ENCODE assay signal across 24 cellular contexts in genomic region chr2:132881540-132881939, GRCh38.
"Had no signal": no experiment of that assay in that cellular context is flagged by ENCODE, and none has a peak within 500 bp of the region (broad histone marks: within the 10 kb centered on the region; RNA-seq: fewer than 3 reads in every experiment).

No MANE protein-coding gene starts in this region.

- H3K27me3 Mint-ChIP-seq: dendritic cell treated with granulocyte-macrophage colony-stimulating factor and Interleukin-4, amounts not matched to agents 40 ng/mL and 50 ng/mL, for 4 days; effector memory CD8-positive, alpha-beta T cell had no signal

- ATAC-seq: effector memory CD8-positive, alpha-beta T cell; esophagus mucosa; foreskin keratinocyte; gastroesophageal sphincter; heart left ventricle; heart right ventricle had no signal

- H3K4me1 Mint-ChIP-seq: endodermal cell had no signal

- DNase-seq: colonic mucosa; cortex of kidney; dermis blood vessel endothelial cell; dorsolateral prefrontal cortex; effector CD4-positive, alpha-beta T cell; effector CD8-positive, alpha-beta T cell; effector memory CD4-positive, alpha-beta T cell; effector memory CD8-positive, alpha-beta T cell; endodermal cell; erythroblast; esophagus squamous epithelium; foreskin fibroblast; foreskin keratinocyte; foreskin melanocyte; glutamatergic neuron; head of caudate nucleus; heart left ventricle; heart right ventricle had no signal

- H3K4me1 ChIP-seq: colonic mucosa, esophagus muscularis mucosa, esophagus squamous epithelium, foreskin keratinocyte, gastroesophageal sphincter, heart left ventricle, heart right ventricle had no signal

- H3K27ac Mint-ChIP-seq: dendritic cell treated with granulocyte-macrophage colony-stimulating factor and Interleukin-4, amounts not matched to agents 40 ng/mL and 50 ng/mL, for 4 days; effector memory CD8-positive, alpha-beta T cell; endodermal cell had no signal

- H3K36me3 ChIP-seq: colonic mucosa, esophagus muscularis mucosa, esophagus squamous epithelium, gastroesophageal sphincter, heart left ventricle, heart right ventricle had no signal

- H3K4me3 ChIP-seq: colonic mucosa, coronary artery, dorsolateral prefrontal cortex, esophagus muscularis mucosa, esophagus squamous epithelium, gastroesophageal sphincter, heart left ventricle, heart right ventricle had no signal

- H3K9me3 Mint-ChIP-seq: dendritic cell treated with granulocyte-macrophage colony-stimulating factor and Interleukin-4, amounts not matched to agents 40 ng/mL and 50 ng/mL, for 4 days had no signal

- H3K9me3 ChIP-seq: colonic mucosa, esophagus squamous epithelium had no signal

- H3K27ac ChIP-seq: colonic mucosa, coronary artery, dorsolateral prefrontal cortex, epithelial cell of prostate, esophagus muscularis mucosa, esophagus squamous epithelium, foreskin keratinocyte, gastroesophageal sphincter, heart left ventricle, heart right ventricle had no signal

- H3K4me3 Mint-ChIP-seq: dendritic cell treated with granulocyte-macrophage colony-stimulating factor and Interleukin-4, amounts not matched to agents 40 ng/mL and 50 ng/mL, for 4 days; effector memory CD8-positive, alpha-beta T cell; endodermal cell had no signal

- H3K27me3 ChIP-seq: colonic mucosa, dorsolateral prefrontal cortex, esophagus muscularis mucosa, esophagus squamous epithelium, foreskin keratinocyte, gastroesophageal sphincter, heart left ventricle, heart right ventricle had no signal
